In genomic region chr9:87497604-87498045, GRCh38 we compare ENCODE assay signal across 8 cellular contexts. TPM values are rescaled to one million over a fixed set of nuclear protein-coding genes. Genes with fewer than 3 reads are reported as not detected.
A peak's percentile ranks its signal among the peaks of the same experiment; 100 is the strongest.
DNase-seq lines count a peak whose midpoint lies in the region; ATAC-seq and TF ChIP-seq lines count a peak whose summit lies in the region.

DAPK1 (plus strand) TSS chr9:87497867; CDS start chr9:87499078, 1,211 bp downstream.

- H3K9me3 ChIP-seq in SJSA1 (replicated peaks) (no peaks in the 10 kb centered on the region), endocrine pancreas (ENCODE audit: control insufficient read depth, low read length) (no peaks in the 10 kb centered on the region), thymus (ENCODE audit: control insufficient read depth) (peaks cover 1% of the 10 kb centered on the region)

- peaks cover 49% of the 10 kb centered on the region for H3K4me1 ChIP-seq in SJSA1 (replicated peaks)
- no peaks in the 10 kb centered on the region for H3K4me1 ChIP-seq in endocrine pancreas (ENCODE audit: control insufficient read depth, insufficient read depth, low read length)
- H3K4me1 ChIP-seq in thymus (ENCODE audit: control insufficient read depth, insufficient read depth, low read length), result peaks cover 10% of the 10 kb centered on the region

- WGBS in thymus, result under 1% methylated on average over 55 of the region's 55 CpGs

- H3K4me3 ChIP-seq in SJSA1 (peak within 1 kb of the TSS; percentile 91), endocrine pancreas (ENCODE audit: control insufficient read depth, insufficient read depth, low read length) (peak within 1 kb of the TSS; percentile 86), thymus (ENCODE audit: low read length) (peak within 1 kb of the TSS; percentile 92)

- peak; percentile 19 for TF ChIP-seq CTCF in GM13977 (IDR thresholded peaks at IDR 0.05; ENCODE audit: extremely low read depth, insufficient read depth, missing control alignments)

- H3K36me3 ChIP-seq in SJSA1, result peaks cover 51% of the 10 kb centered on the region
- no peaks in the 10 kb centered on the region for H3K36me3 ChIP-seq in endocrine pancreas (ENCODE audit: control insufficient read depth, insufficient read depth, low read length)
- no peaks in the 10 kb centered on the region for H3K36me3 ChIP-seq in thymus (ENCODE audit: control insufficient read depth, insufficient read depth)

- H3K27me3 ChIP-seq in SJSA1 (replicated peaks), result no peaks in the 10 kb centered on the region
- no peaks in the 10 kb centered on the region for H3K27me3 ChIP-seq in endocrine pancreas (ENCODE audit: control insufficient read depth, insufficient read depth, low read length)
- H3K27me3 ChIP-seq in thymus (ENCODE audit: control insufficient read depth, insufficient read depth), result no peaks in the 10 kb centered on the region

- H3K9ac ChIP-seq in endocrine pancreas (ENCODE audit: control insufficient read depth, insufficient read depth, low read length), result peak within 1 kb of the TSS; percentile 68

- peak; percentile 50 for ATAC-seq in HG03097 (IDR thresholded peaks at IDR 0.05; ENCODE audit: low FRiP score, unreplicated experiment)

- peak within 1 kb of the TSS; percentile 94 for H3K27ac ChIP-seq in SJSA1
- H3K27ac ChIP-seq in thymus (ENCODE audit: low read depth), result peak within 1 kb of the TSS; percentile 61

- DNase-seq in ACHN (peak; percentile 62), GM13977 (ENCODE audit: low spot score) (peak; percentile 86), SJSA1 (ENCODE audit: low read depth in 1 of 2, low spot score in 2 of 2) (peak; percentile 77 to 79), lung microvascular endothelial cell (ENCODE audit: low read depth in 2 of 2) (peak; percentile 58 to 89)
- no peak for DNase-seq in stimulated activated naive CD4-positive, alpha-beta T cell treated with Interleukin-2 at 50 U/mL for 16 hours (lab: John Stamatoyannopoulos, UW)

- in situ Hi-C loops in ACHN (cut with HindIII; ENCODE audit: low pct_ligation_motif_present, low pct_unique_long_range_greater_than_20kb, low sequenced_read_pairs), result no loop called here
- in situ Hi-C loops in GM13977 (cut with MboI; ENCODE audit: low pct_unique_long_range_greater_than_20kb, low sequenced_read_pairs, unreplicated experiment), result no loop called here

RNA-seq across cellular contexts. Expression of gene DAPK1, which starts in this region (rescaled TPM):
- 84.9 and 103 TPM in 2 replicates for total RNA-seq in SJSA1 (2014; rRNA removed; shearing (Covaris generic))
- total RNA-seq in lung microvascular endothelial cell, result 21.1 and 36.9 TPM in 2 replicates
- 28.1 TPM for polyA plus RNA-seq in thymus
